Comparison of ENCODE assay signal across 18 cellular contexts in genomic region chr9:130371196-130371966, GRCh38.
DNase-seq lines count a peak whose midpoint lies in the region; ATAC-seq and TF ChIP-seq lines count a peak whose summit lies in the region.
"Had no signal": no experiment of that assay in that cellular context is flagged by ENCODE, and none has a peak within 500 bp of the region (broad histone marks: within the 10 kb centered on the region; RNA-seq: fewer than 3 reads in every experiment).

No MANE protein-coding gene starts in this region.

- intact Hi-C loops in A673 (cut with micrococcal nuclease; ENCODE audit: unreplicated experiment): no loop called here

- no peak overlapping the region for H3K4me3 Mint-ChIP-seq in effector memory CD8-positive, alpha-beta T cell
- no peak overlapping the region for H3K4me3 Mint-ChIP-seq in H9
- H3K4me3 Mint-ChIP-seq: CD4-positive, alpha-beta T cell had no signal

- no CpG with 5 or more reads among the region's 3 CpGs for WGBS in H9 (ENCODE audit: extremely low coverage, insufficient read length, low lambda C conversion rate)

- no peak overlapping the region for H3K27ac Mint-ChIP-seq in effector memory CD8-positive, alpha-beta T cell
- H3K27ac Mint-ChIP-seq in H9: no peak overlapping the region; a peak in 1 of 7 replicates
- H3K27ac Mint-ChIP-seq: CD4-positive, alpha-beta T cell had no signal

- no peak overlapping the region for H4K8ac ChIP-seq in H9 (replicated peaks; ENCODE audit: insufficient read length, low read depth, low read length)

- no peak overlapping the region for H2BK5ac ChIP-seq in H9 (ENCODE audit: insufficient read length, low read length)

- no peak overlapping the region for H2BK12ac ChIP-seq in H9 (ENCODE audit: insufficient read length, low read depth, low read length)

- no peak overlapping the region for H4K5ac ChIP-seq in H9 (ENCODE audit: insufficient read length, low read depth, low read length)

- no peak overlapping the region for H3K23ac ChIP-seq in H9 (ENCODE audit: insufficient read length, low read depth, low read length)

- ATAC-seq in effector memory CD8-positive, alpha-beta T cell (replicated peaks): no peak
- ATAC-seq: HepG2, PC-3 had no signal

- no peaks in the 10 kb centered on the region for H4K20me1 ChIP-seq in H9 (ENCODE audit: control insufficient read depth, insufficient read depth, insufficient read length)

- H3K36me3 ChIP-seq in adipocyte (ENCODE audit: control insufficient read depth, insufficient read depth, low read length, severe bottlenecking) (no peaks in the 10 kb centered on the region), A673 (ENCODE audit: insufficient read depth, low read length, poor library complexity, severe bottlenecking) (no peaks in the 10 kb centered on the region)

- H3K4me3 ChIP-seq in adipocyte (ENCODE audit: low read length): no peak overlapping the region
- H3K4me3 ChIP-seq in A673 (ENCODE audit: low read depth, low read length, poor library complexity, severe bottlenecking): no peak overlapping the region

- H3K4me2 ChIP-seq in H9 (ENCODE audit: insufficient read depth, insufficient read length, low read length): no peak overlapping the region
- H3K4me2 ChIP-seq: KMS-11 had no signal

- H3K27me3 Mint-ChIP-seq in effector memory CD8-positive, alpha-beta T cell: peaks cover 0 to 30% of the 10 kb centered on the region in 2 donors
- no peaks in the 10 kb centered on the region; the same call in 1 of the 2 replicates for H3K27me3 Mint-ChIP-seq in H9 (ENCODE audit: low read depth)
- H3K27me3 Mint-ChIP-seq: CD4-positive, alpha-beta T cell had no signal

- H3K27me3 ChIP-seq in adipocyte (replicated peaks; ENCODE audit: control insufficient read depth, insufficient read depth, low read length) (peaks cover 32% of the 10 kb centered on the region), H9 (ENCODE audit: insufficient read depth, low read length) (no peaks in the 10 kb centered on the region), A673 (replicated peaks; ENCODE audit: insufficient read depth, low read depth, low read length, poor library complexity) (peaks cover 2% of the 10 kb centered on the region)

- H3K4me1 Mint-ChIP-seq in effector memory CD8-positive, alpha-beta T cell (ENCODE audit: low read depth in 2 of 2): peaks cover 7 to 11% of the 10 kb centered on the region in 2 donors
- peaks cover 14 to 19% of the 10 kb centered on the region in 2 experiments for H3K4me1 Mint-ChIP-seq in H9

- DNase-seq in EH (ENCODE audit: low read depth) (peak; percentile 31), adipocyte (ENCODE audit: low read depth) (peak; percentile 22), dedifferentiated amniotic fluid mesenchymal stem cell (ENCODE audit: extremely low spot score) (peak; percentile 37), NCI-H524 (lab: John Stamatoyannopoulos, UW) (no peak), H9 (no peak), A673 (ENCODE audit: low spot score) (no peak)
- DNase-seq in effector memory CD8-positive, alpha-beta T cell: no peak
- DNase-seq: CD4-positive, alpha-beta T cell; GF-D8; GOT3; MV-4-11; NCI-H1694 treated with DMSO at 0.1 percent for 48 hours; NCI-H2227 treated with DMSO at 0.1 percent for 48 hours; NCI-H510A treated with DMSO at 0.1 percent for 48 hours had no signal

- no peaks in the 10 kb centered on the region for H3K9me3 Mint-ChIP-seq in effector memory CD8-positive, alpha-beta T cell
- peaks cover 0 to 1% of the 10 kb centered on the region in 2 experiments; a peak in 1 of 5 replicates for H3K9me3 Mint-ChIP-seq in H9
- H3K9me3 Mint-ChIP-seq: CD4-positive, alpha-beta T cell had no signal

- no peak overlapping the region for H2BK15ac ChIP-seq in H9 (ENCODE audit: low read depth, low read length)

- H4K91ac ChIP-seq in H9 (ENCODE audit: insufficient read length, low read depth, low read length): no peak overlapping the region

- no peak overlapping the region for H2BK20ac ChIP-seq in H9 (ENCODE audit: low read depth, low read length, poor library complexity, severe bottlenecking)

- no TSS peak for BruUV-seq in A673 (replicated peaks; lab: Mats Ljungman, UMichigan)

- H3K4me1 ChIP-seq in adipocyte (ENCODE audit: control insufficient read depth, insufficient read depth, low read length) (no peaks in the 10 kb centered on the region), H9 (ENCODE audit: insufficient read depth, low read length) (no peaks in the 10 kb centered on the region), A673 (ENCODE audit: insufficient read depth, low read length, poor library complexity, severe bottlenecking) (no peaks in the 10 kb centered on the region)
- H3K4me1 ChIP-seq: Caco-2 had no signal

- CTCF ChIA-PET in A673 (lab: Charles Lee): no interaction called here

- no peak overlapping the region for H3K27ac ChIP-seq in H9 (ENCODE audit: insufficient read length, low read depth, low read length)
- H3K27ac ChIP-seq in A673 (ENCODE audit: low read depth, low read length, poor library complexity, severe bottlenecking): no peak overlapping the region
- H3K27ac ChIP-seq: KMS-11 had no signal

- H3K56ac ChIP-seq in H9 (ENCODE audit: insufficient read length, low read depth, low read length): no peak overlapping the region

- H3T11ph ChIP-seq in H9 (ENCODE audit: low read length): no peak overlapping the region

- H2AK5ac ChIP-seq in H9 (ENCODE audit: insufficient read length, low read length): no peak overlapping the region

- no peak overlapping the region for H3K18ac ChIP-seq in H9 (ENCODE audit: insufficient read length, low read depth, low read length)

- no peak for TF ChIP-seq CTCF in H9 (conservative IDR thresholded peaks at IDR 0.05)
- no peak for TF ChIP-seq CTCF in A673 (conservative IDR thresholded peaks at IDR 0.05; ENCODE audit: low read depth, low read length)

- H3K14ac ChIP-seq in H9 (ENCODE audit: insufficient read depth, low read length): no peak overlapping the region

- no peak overlapping the region for H2BK120ac ChIP-seq in H9 (ENCODE audit: low read depth, low read length, poor library complexity, severe bottlenecking)

- H3K9ac ChIP-seq in adipocyte (ENCODE audit: low read length) (no peak overlapping the region), H9 (ENCODE audit: extremely low read depth, insufficient read length, low read length) (no peak overlapping the region)
- H3K9ac ChIP-seq: KMS-11 had no signal

- H3K4ac ChIP-seq in H9 (ENCODE audit: low read depth, low read length): no peak overlapping the region

- no peaks in the 10 kb centered on the region for H3K36me3 Mint-ChIP-seq in effector memory CD8-positive, alpha-beta T cell (ENCODE audit: insufficient read depth)
- H3K36me3 Mint-ChIP-seq in H9 (ENCODE audit: insufficient read depth in 1 of 3, low read depth in 3 of 3): peaks cover 0 to 14% (median 11%) of the 10 kb centered on the region in 3 experiments; a peak in 6 of 7 replicates

- H3K23me2 ChIP-seq in H9 (ENCODE audit: insufficient read length, low read depth, low read length, poor library complexity, severe bottlenecking): no peaks in the 10 kb centered on the region

- H2AFZ ChIP-seq in H9 (ENCODE audit: low read length): no peak overlapping the region

- H3K9me3 ChIP-seq in adipocyte (ENCODE audit: control insufficient read depth, low read length) (no peaks in the 10 kb centered on the region), H9 (ENCODE audit: control insufficient read depth, low read depth, low read length) (no peaks in the 10 kb centered on the region), A673 (ENCODE audit: low read depth, low read length, poor library complexity, severe bottlenecking) (no peaks in the 10 kb centered on the region)
- H3K9me3 ChIP-seq: Caco-2 had no signal

- POLR2A ChIA-PET in A673 (lab: Charles Lee; ENCODE audit: low non-redundant PET): no interaction called here

- H3K79me1 ChIP-seq in H9 (ENCODE audit: insufficient read depth, low read depth, low read length, poor library complexity, severe bottlenecking): no peaks in the 10 kb centered on the region

- H3K79me2 ChIP-seq in H9 (ENCODE audit: insufficient read depth, low read length): no peaks in the 10 kb centered on the region

Comparison
In these comparisons a context has a peak if more than half of its experiments do, and no peak if none do; other contexts are left out.
1. DNase-seq: peak in EH (single experiment), adipocyte (single experiment) and dedifferentiated amniotic fluid mesenchymal stem cell (single experiment); none in effector memory CD8-positive, alpha-beta T cell (0 of 3), NCI-H524 (0 of 2), H9 (single experiment) and A673 (single experiment).